Comparison of ENCODE assay signal across 29 cellular contexts in genomic region chr17:3613139-3613538, GRCh38.
"Had no signal": no experiment of that assay in that cellular context is flagged by ENCODE, and none has a peak within 500 bp of the region (broad histone marks: within the 10 kb centered on the region; RNA-seq: fewer than 3 reads in every experiment).

No MANE protein-coding gene starts in this region.

- H3K9me3 ChIP-seq: esophagus muscularis mucosa, gastroesophageal sphincter had no signal

- H3K27ac ChIP-seq: brain microvascular endothelial cell, esophagus muscularis mucosa, foreskin keratinocyte, gastroesophageal sphincter, WERI-Rb-1 had no signal

- H3K4me3 Mint-ChIP-seq: activated B cell treated with CpG ODN at 0.5 μM for 24 hours; activated CD8-positive, alpha-beta T cell treated with anti-CD3 and anti-CD28 coated beads for 36 hours; activated naive CD8-positive, alpha-beta T cell; activated T-cell treated with anti-CD3 and anti-CD28 coated beads, Interleukin-2, amount 50 U/mL, for 4 hours; activated T-helper 17 cell treated with anti-CD3 and anti-CD28 coated beads, Interleukin-2, amount 50 U/mL, for 72 hours; central memory CD8-positive, alpha-beta T cell; effector memory CD8-positive, alpha-beta T cell; T-helper 17 cell had no signal

- H3K27me3 Mint-ChIP-seq: activated B cell treated with CpG ODN at 0.5 μM for 24 hours; activated CD8-positive, alpha-beta T cell treated with anti-CD3 and anti-CD28 coated beads for 36 hours; activated naive CD8-positive, alpha-beta T cell; activated T-helper 17 cell treated with anti-CD3 and anti-CD28 coated beads, Interleukin-2, amount 50 U/mL, for 72 hours; central memory CD8-positive, alpha-beta T cell; effector memory CD8-positive, alpha-beta T cell; T-helper 17 cell had no signal

- H3K4me3 ChIP-seq: esophagus muscularis mucosa, gastroesophageal sphincter had no signal

- DNase-seq: activated B cell treated with CpG ODN at 0.5 μM for 24 hours; activated CD4-positive, alpha-beta T cell treated with anti-CD3 and anti-CD28 coated beads for 48 hours; activated CD4-positive, alpha-beta T cell treated with anti-CD3 and anti-CD28 coated beads, Interleukin-2, amount 50 U/mL, for 1 hour; activated CD4-positive, alpha-beta T cell treated with anti-CD3 and anti-CD28 coated beads, Interleukin-2, amount 50 U/mL, for 48 hours; activated CD8-positive, alpha-beta memory T cell treated with anti-CD3 and anti-CD28 coated beads for 24 hours; activated CD8-positive, alpha-beta T cell treated with anti-CD3 and anti-CD28 coated beads for 36 hours; activated effector memory CD4-positive, alpha-beta T cell treated with Interleukin-2 at 50 U/mL for 16 hours; activated gamma-delta T cell treated with Interleukin-2 at 50 U/mL for 16 hours; activated naive CD4-positive, alpha-beta T cell treated with anti-CD3 and anti-CD28 coated beads, Interleukin-2, amount 50 U/mL, for 16 hours; activated naive CD4-positive, alpha-beta T cell treated with Interleukin-2 at 50 U/mL for 16 hours; activated T-cell treated with anti-CD3 and anti-CD28 coated beads, Interleukin-2, amount 50 U/mL, for 4 hours; amniotic stem cell; anterior cingulate cortex; brain microvascular endothelial cell; cortex of kidney; dermis blood vessel endothelial cell; effector CD4-positive, alpha-beta T cell; effector memory CD8-positive, alpha-beta T cell; erythroblast; foreskin keratinocyte; T-helper 1 cell; T-helper 17 cell; WERI-Rb-1 had no signal

- H3K4me1 ChIP-seq: esophagus muscularis mucosa, foreskin keratinocyte, gastroesophageal sphincter had no signal

- H3K27ac Mint-ChIP-seq: activated B cell treated with CpG ODN at 0.5 μM for 24 hours; activated CD8-positive, alpha-beta T cell treated with anti-CD3 and anti-CD28 coated beads for 36 hours; activated naive CD8-positive, alpha-beta T cell; activated T-helper 17 cell treated with anti-CD3 and anti-CD28 coated beads, Interleukin-2, amount 50 U/mL, for 72 hours; effector memory CD8-positive, alpha-beta T cell; T-helper 17 cell had no signal

- H3K27me3 ChIP-seq: brain microvascular endothelial cell, esophagus muscularis mucosa, foreskin keratinocyte, gastroesophageal sphincter had no signal

- H3K9me3 Mint-ChIP-seq: activated T-cell treated with anti-CD3 and anti-CD28 coated beads, Interleukin-2, amount 50 U/mL, for 4 hours; activated T-helper 17 cell treated with anti-CD3 and anti-CD28 coated beads, Interleukin-2, amount 50 U/mL, for 72 hours; central memory CD8-positive, alpha-beta T cell; effector memory CD8-positive, alpha-beta T cell had no signal

- ATAC-seq: activated CD4-positive, CD25-positive, alpha-beta regulatory T cell treated with anti-CD3 and anti-CD28 coated beads, Interleukin-2, amount 50 U/mL, for 24 hours; activated CD8-positive, alpha-beta T cell treated with anti-CD3 and anti-CD28 coated beads for 36 hours; activated T-cell treated with anti-CD3 and anti-CD28 coated beads, Interleukin-2, amount 50 U/mL, for 4 hours; activated T-helper 17 cell treated with anti-CD3 and anti-CD28 coated beads, Interleukin-2, amount 50 U/mL, for 72 hours; effector memory CD8-positive, alpha-beta T cell; foreskin keratinocyte; gastroesophageal sphincter; T-helper 17 cell had no signal

- H3K4me1 Mint-ChIP-seq: activated B cell treated with CpG ODN at 0.5 μM for 24 hours; activated T-helper 17 cell treated with anti-CD3 and anti-CD28 coated beads, Interleukin-2, amount 50 U/mL, for 72 hours; central memory CD8-positive, alpha-beta T cell; T-helper 17 cell had no signal
